18 cellular contexts compared by ENCODE assay signal in genomic region chr10:5603091-5603847, GRCh38.
DNase-seq lines count a peak whose midpoint lies in the region; FAIRE-seq and TF ChIP-seq lines count a peak whose summit lies in the region.
"Had no signal": no experiment of that assay in that cellular context is flagged by ENCODE, and none has a peak within 500 bp of the region (broad histone marks: within the 10 kb centered on the region; RNA-seq: fewer than 3 reads in every experiment).

No MANE protein-coding gene starts in this region.

- H3K4ac ChIP-seq in H1 (replicated peaks; ENCODE audit: insufficient read length, low read depth, low read length): no peak overlapping the region

- CTCF ChIA-PET in H1 (lab: Charles Lee; ENCODE audit: partially characterized antibody): interaction anchor here (0.6 to 6.8 kb wide), 8 partner anchors 13 to 220 kb away, joined by 3 to 45 read pairs (median 5); no protein-coding TSS in a partner anchor

- no peak for TF ChIP-seq EP300 in H1 (IDR thresholded peaks at IDR 0.05; ENCODE audit: borderline replicate concordance in 1 of 2, low read depth in 2 of 2, low read length in 2 of 2)

- intact Hi-C loops in uterus (cut with DNase I; ENCODE audit: low total_unique reads): no loop called here

- H2BK15ac ChIP-seq in H1 (ENCODE audit: low read length): no peak overlapping the region

- no peaks in the 10 kb centered on the region for H3K79me2 ChIP-seq in H1 (ENCODE audit: control insufficient read depth in 1 of 2, insufficient read depth in 2 of 2, low read length in 2 of 2)

- no peak overlapping the region for H3K4me3 ChIP-seq in GM12865 (ENCODE audit: low read depth, low read length)
- no peak overlapping the region for H3K4me3 ChIP-seq in H1 (ENCODE audit: extremely low read depth in 1 of 4, insufficient read depth in 2 of 4, low read depth in 3 of 4, low read length in 4 of 4)
- no peak overlapping the region for H3K4me3 ChIP-seq in uterus
- H3K4me3 ChIP-seq: A549 had no signal

- no peak overlapping the region for H3K14ac ChIP-seq in H1 (ENCODE audit: insufficient read length)

- TF ChIP-seq CTCF in GM12865 (IDR thresholded peaks at IDR 0.05; ENCODE audit: insufficient read depth, low read depth, low read length, missing control alignments) (no peak), H1 (IDR thresholded peaks at IDR 0.05; ENCODE audit: control extremely low read depth in 1 of 3, insufficient read depth in 1 of 3, low read depth in 1 of 3, low read length in 3 of 3) (no peak), uterus (IDR thresholded peaks at IDR 0.05) (no peak)

- H4K8ac ChIP-seq in H1 (ENCODE audit: extremely low read depth, insufficient read depth, low read length): peak overlapping the region; percentile 17; the same call in 1 of the 2 replicates

- no peak overlapping the region for H3K18ac ChIP-seq in H1 (ENCODE audit: extremely low read depth, low read length)

- no peak overlapping the region for H2BK120ac ChIP-seq in H1 (replicated peaks; ENCODE audit: low read depth, low read length)

- no peak overlapping the region for H4K5ac ChIP-seq in H1 (ENCODE audit: insufficient read length, low read depth, low read length)

- H3K36me3 ChIP-seq in H1 (ENCODE audit: control insufficient read depth in 2 of 4, insufficient read depth in 4 of 4, low read length in 3 of 4) (no peaks in the 10 kb centered on the region), uterus (no peaks in the 10 kb centered on the region)

- no peak overlapping the region for H3K4me2 ChIP-seq in H1 (ENCODE audit: insufficient read depth in 1 of 2, low read depth in 2 of 2, low read length in 2 of 2)
- H3K4me2 ChIP-seq: A549 had no signal

- WGBS in H1 (ENCODE audit: extremely low coverage in 1 of 2, insufficient coverage in 1 of 2, insufficient read length in 1 of 2, insufficient replicate concordance in 2 of 2, low coverage in 1 of 2, low lambda C conversion rate in 2 of 2, missing lambda C conversion rate in 1 of 2), 2 experiments: 89% methylated on average over 14 of the region's 14 CpGs; no CpG with 5 or more reads in 1 of the 2 experiments

- no peaks in the 10 kb centered on the region for H4K20me1 ChIP-seq in H1 (replicated peaks in 1 of 2; ENCODE audit: control insufficient read depth in 1 of 2, insufficient read depth in 2 of 2, low read length in 2 of 2)

- TF ChIP-seq POLR2A in H1 (IDR thresholded peaks at IDR 0.05; ENCODE audit: control extremely low read depth in 1 of 2, low read depth in 2 of 2, low read length in 2 of 2) (no peak), uterus (IDR thresholded peaks at IDR 0.05) (no peak)

- H2BK20ac ChIP-seq in H1 (ENCODE audit: low read length): no peak overlapping the region

- POLR2A ChIA-PET in H1 (lab: Charles Lee; ENCODE audit: partially characterized antibody): no interaction called here

- peak; percentile 11 for DNase-seq in GM12865 (ENCODE audit: low read depth)
- peak; percentile 89 for DNase-seq in RPMI8226
- DNase-seq in H1 (ENCODE audit: low read depth in 1 of 2, low spot score in 2 of 2): no peak
- DNase-seq in occipital lobe (lab: John Stamatoyannopoulos, UW): peak; percentile 3
- DNase-seq in germinal center (ENCODE audit: low spot score): no peak
- DNase-seq in hepatic stellate cell (ENCODE audit: low spot score): no peak
- DNase-seq in uterus: no peak
- DNase-seq: Calu3; CD8-positive, alpha-beta T cell; EL; GOT3; KBM-7; NCI-H1417 treated with DMSO at 0.1 percent for 48 hours; NCI-H187 treated with DMSO at 0.1 percent for 48 hours; NCI-H2227 treated with DMSO at 0.1 percent for 48 hours; NCI-H524 treated with DMSO at 0.1 percent for 48 hours; Right ventricle myocardium superior had no signal

- no peaks in the 10 kb centered on the region for H3K9me3 ChIP-seq in H1 (ENCODE audit: insufficient read depth in 2 of 2, low read depth in 1 of 2, low read length in 1 of 2)
- no peaks in the 10 kb centered on the region for H3K9me3 ChIP-seq in uterus
- H3K9me3 ChIP-seq: A549 had no signal

- no peak overlapping the region for H2BK12ac ChIP-seq in H1 (ENCODE audit: low read depth, low read length)

- H3K27ac ChIP-seq in H1 (ENCODE audit: low read depth, low read length) (no peak overlapping the region), uterus (no peak overlapping the region)

- H3K9ac ChIP-seq in H1 (replicated peaks in 1 of 4; ENCODE audit: extremely low read depth in 1 of 4, low read depth in 3 of 4, low read length in 3 of 4): no peak overlapping the region

- H3K56ac ChIP-seq in H1 (replicated peaks; ENCODE audit: insufficient read length, low read depth, low read length): no peak overlapping the region

- TF ChIP-seq RAD21 in H1 (IDR thresholded peaks at IDR 0.05 in 1 of 2, conservative IDR thresholded peaks at IDR 0.05 in 1 of 2; ENCODE audit: low read depth in 2 of 2, low read length in 2 of 2): no peak

- H3K79me1 ChIP-seq in H1 (ENCODE audit: low read depth, low read length): no peaks in the 10 kb centered on the region

- no peak overlapping the region for H2AK5ac ChIP-seq in H1 (ENCODE audit: low read depth, low read length)

- H3K23ac ChIP-seq in H1 (ENCODE audit: insufficient read length): no peak overlapping the region

- H2BK5ac ChIP-seq in H1 (ENCODE audit: low read depth, low read length): no peak overlapping the region

- H4K91ac ChIP-seq in H1 (replicated peaks; ENCODE audit: insufficient read length, low read length): no peak overlapping the region

- H3K4me1 ChIP-seq in H1 (replicated peaks in 1 of 4; ENCODE audit: control insufficient read depth in 3 of 4, insufficient read depth in 4 of 4, low read length in 3 of 4): no peaks in the 10 kb centered on the region
- no peaks in the 10 kb centered on the region for H3K4me1 ChIP-seq in uterus
- H3K4me1 ChIP-seq: A549 had no signal

- H2AFZ ChIP-seq in H1 (ENCODE audit: low read length): no peak overlapping the region

- H3K27me3 ChIP-seq in H1 (replicated peaks in 1 of 4; ENCODE audit: control insufficient read depth in 3 of 4, extremely low read depth in 1 of 4, insufficient read depth in 3 of 4, low read length in 3 of 4) (no peaks in the 10 kb centered on the region), uterus (no peaks in the 10 kb centered on the region)

- no peaks in the 10 kb centered on the region; the same call in 1 of the 2 replicates for H3K23me2 ChIP-seq in H1 (ENCODE audit: low read depth, low read length)

- no peak for FAIRE-seq in H1 (lab: Jason Lieb, UNC)
- FAIRE-seq: A549 had no signal

TF ChIP-seq in H1, 55 proteins besides CTCF, POLR2A, EP300 and RAD21:
- TF ChIP-seq USF2 (IDR thresholded peaks at IDR 0.05; ENCODE audit: low read length) (no peak), KDM1A (IDR thresholded peaks at IDR 0.05; ENCODE audit: borderline replicate concordance, low read length) (no peak)

Comparison
In these comparisons a context has a peak if more than half of its experiments do, and no peak if none do; other contexts are left out.
1. DNase-seq: peak in GM12865 (single experiment), RPMI8226 (single experiment) and occipital lobe (single experiment); none in H1 (0 of 2), germinal center (single experiment), hepatic stellate cell (single experiment) and uterus (0 of 2).